8 cellular contexts compared by ENCODE assay signal in the genomic region with DNA sequence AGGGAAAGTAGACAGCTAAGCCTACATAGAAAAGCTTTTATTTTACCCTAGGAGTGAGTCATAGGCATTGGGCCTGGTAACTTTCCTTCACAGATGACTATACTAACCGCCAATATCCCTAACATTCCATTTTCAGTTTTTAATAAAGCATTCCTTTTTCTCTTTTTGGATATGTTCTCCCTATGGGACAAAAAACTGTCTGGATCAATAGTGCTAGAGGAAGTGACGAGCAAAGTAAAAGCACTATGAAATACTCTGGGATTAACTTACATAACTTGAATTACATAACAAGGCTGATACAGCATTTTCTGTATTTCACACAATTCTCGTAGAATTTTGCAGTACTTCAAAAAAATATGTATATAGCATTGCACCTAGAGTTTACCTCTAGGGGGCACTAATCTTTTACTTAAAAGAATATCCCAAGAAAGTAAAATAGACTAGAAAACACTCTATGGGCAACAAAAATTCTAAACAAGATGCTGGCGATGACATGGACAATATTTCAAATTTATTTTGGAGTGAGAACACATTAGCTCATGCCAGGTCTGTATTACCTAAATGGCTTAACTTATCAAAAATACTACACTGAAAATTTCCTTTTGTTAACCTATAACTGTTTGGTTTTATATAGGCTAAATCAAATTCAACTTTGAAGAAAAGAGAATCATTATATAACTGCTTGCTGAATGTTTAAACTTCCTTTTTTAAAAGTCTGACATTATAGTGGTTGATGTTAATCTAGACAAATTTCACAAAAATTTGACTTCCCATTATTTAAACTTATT.
DNase-seq lines count a peak whose midpoint lies in the region; ATAC-seq and TF ChIP-seq lines count a peak whose summit lies in the region.

No MANE protein-coding gene starts in this region.

- no peak for ATAC-seq in GM21619 (IDR thresholded peaks at IDR 0.05; ENCODE audit: unreplicated experiment)
- no peak for ATAC-seq in HG02798 (IDR thresholded peaks at IDR 0.05; ENCODE audit: poor library complexity, unreplicated experiment)
- ATAC-seq in HG03095 (IDR thresholded peaks at IDR 0.05; ENCODE audit: unreplicated experiment), result no peak

- DNase-seq in GM04504 (ENCODE audit: low read depth) (peak; percentile 40), LNCaP clone FGC (ENCODE audit: low read depth) (no peak), SKM-1 (lab: John Stamatoyannopoulos, UW; ENCODE audit: unreplicated experiment) (peak; percentile 74), fibroblast of the conjunctiva (ENCODE audit: low read depth) (peak; percentile 62), putamen (ENCODE audit: low spot score) (peak; percentile 64)

- H3K4me3 ChIP-seq in LNCaP clone FGC (ENCODE audit: low read depth, low read length), result no peak overlapping the region

- TF ChIP-seq CTCF in LNCaP clone FGC (IDR thresholded peaks at IDR 0.05; ENCODE audit: control insufficient read depth, extremely low read depth, insufficient read depth), result peak; percentile 40; the same call in 1 of the 2 replicates
